ENCODE assay signal across 8 cellular contexts in genomic region chr1:115507256-115507589, GRCh38.
DNase-seq lines count a peak whose midpoint lies in the region; ATAC-seq and TF ChIP-seq lines count a peak whose summit lies in the region.

No MANE protein-coding gene starts in this region.

- H3K27me3 ChIP-seq in right lobe of liver = no peaks in the 10 kb centered on the region

- intact Hi-C loops in right lobe of liver (cut with DNase I) = no loop called here

- DNase-seq in DMS79 treated with DMSO at 0.1 percent for 48 hours (lab: John Stamatoyannopoulos, UW) (peak; percentile 64), NCI-H1092 treated with DMSO at 0.1 percent for 48 hours (lab: John Stamatoyannopoulos, UW) (peak; percentile 40), brain pericyte (ENCODE audit: low read depth, low spot score) (peak; percentile 11), right lobe of liver (no peak), NAMALWA (ENCODE audit: low spot score) (no peak)
- DNase-seq in activated CD4-positive, alpha-beta T cell treated with anti-CD3 and anti-CD28 coated beads for 4 hours = no peak
- DNase-seq in activated T-cell treated with anti-CD3 and anti-CD28 coated beads, Interleukin-2, amount 50 U/mL, for 1 hour = no peak

- 30% methylated on average over 4 of the region's 4 CpGs for WGBS in right lobe of liver (ENCODE audit: insufficient coverage, low coverage, low lambda C conversion rate, missing lambda C conversion rate)

- ATAC-seq in right lobe of liver (peak in 3 of 4 donors; percentile 28 to 45 (median 36)), GM18520 (IDR thresholded peaks at IDR 0.05; ENCODE audit: unreplicated experiment) (no peak)

- H3K36me3 ChIP-seq in right lobe of liver = no peaks in the 10 kb centered on the region

- TF ChIP-seq CTCF in right lobe of liver (IDR thresholded peaks at IDR 0.05) = peak in 3 of 4 donors; percentile 22 to 35 (median 24)

- TF ChIP-seq POLR2A in right lobe of liver (IDR thresholded peaks at IDR 0.05) = no peak

- H3K9me3 ChIP-seq in right lobe of liver = no peaks in the 10 kb centered on the region

- H3K4me3 ChIP-seq in right lobe of liver = no peak overlapping the region

- no peak overlapping the region for H3K27ac ChIP-seq in right lobe of liver

- H3K4me1 ChIP-seq in right lobe of liver = no peaks in the 10 kb centered on the region

Comparison
In these comparisons a context has a peak if more than half of its experiments do, and no peak if none do; other contexts are left out.
1. DNase-seq: peak in DMS79 treated with DMSO at 0.1 percent for 48 hours (single experiment), NCI-H1092 treated with DMSO at 0.1 percent for 48 hours (single experiment) and brain pericyte (single experiment); none in right lobe of liver (0 of 3), NAMALWA (single experiment), activated CD4-positive, alpha-beta T cell treated with anti-CD3 and anti-CD28 coated beads for 4 hours (0 of 2) and activated T-cell treated with anti-CD3 and anti-CD28 coated beads, Interleukin-2, amount 50 U/mL, for 1 hour (single experiment).